ENCODE assay signal across 17 cellular contexts in the genomic region with DNA sequence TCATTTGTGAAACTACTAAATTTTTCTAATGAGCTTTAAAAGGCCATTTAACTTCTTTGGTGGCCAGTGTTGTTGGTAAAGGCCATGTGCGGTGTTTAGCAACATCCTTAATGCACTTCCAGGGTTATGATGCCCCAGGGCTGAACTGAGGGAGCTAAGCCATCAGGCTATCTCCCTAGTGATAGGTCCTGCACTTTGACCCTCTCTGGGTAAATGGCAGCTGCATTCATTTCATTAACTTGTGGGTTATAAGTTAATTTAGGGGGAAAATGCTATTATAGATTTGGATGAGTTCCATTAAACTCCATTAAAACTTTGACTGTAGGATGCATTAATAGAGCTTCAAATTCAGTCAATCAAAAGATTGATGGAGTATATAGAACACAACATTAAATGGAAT.
A peak's percentile ranks its signal among the peaks of the same experiment; 100 is the strongest.
DNase-seq lines count a peak whose midpoint lies in the region; ATAC-seq and TF ChIP-seq lines count a peak whose summit lies in the region.
"Had no signal": no experiment of that assay in that cellular context is flagged by ENCODE, and none has a peak within 500 bp of the region (broad histone marks: within the 10 kb centered on the region; RNA-seq: fewer than 3 reads in every experiment).

No MANE protein-coding gene starts in this region.

- DNase-seq in BE2C (peak; percentile 93), SK-N-DZ (ENCODE audit: low spot score) (peak; percentile 84), left kidney (ENCODE audit: low read depth, low spot score) (peak; percentile 28), H7 (no peak), foreskin keratinocyte (no peak)
- DNase-seq: 8988T; ACHN; Caco-2; Calu3; CD4-positive, alpha-beta T cell; CD8-positive, alpha-beta T cell; DMS79 treated with DMSO at 0.1 percent for 48 hours; GF-D8 had no signal

- H3K27ac ChIP-seq in foreskin keratinocyte = no peak overlapping the region
- H3K27ac ChIP-seq: BLaER1 treated with 17β-estradiol and CSF1 and Interleukin-3, amounts not matched to agents 10 nM and 100 nM; C4-2B had no signal

- ATAC-seq in SK-N-SH treated with all-trans-retinoic acid at 6 μM for 48 hours (no peak), foreskin keratinocyte (no peak), GM19397 (IDR thresholded peaks at IDR 0.05; ENCODE audit: unreplicated experiment) (no peak)
- ATAC-seq: CD8-positive, alpha-beta T cell had no signal

- H3K9me3 ChIP-seq in BE2C = no peaks in the 10 kb centered on the region; the same call in 1 of the 2 replicates
- H3K9me3 ChIP-seq: Caco-2 had no signal

- peaks cover 24% of the 10 kb centered on the region for H3K4me1 ChIP-seq in BE2C
- no peaks in the 10 kb centered on the region for H3K4me1 ChIP-seq in foreskin keratinocyte
- H3K4me1 ChIP-seq: Caco-2 had no signal

- TF ChIP-seq CTCF in BE2C (IDR thresholded peaks at IDR 0.05; ENCODE audit: low read depth, low read length) = no peak
- TF ChIP-seq CTCF in foreskin keratinocyte (conservative IDR thresholded peaks at IDR 0.05) = no peak

- no peaks in the 10 kb centered on the region for H3K27me3 ChIP-seq in BE2C
- H3K27me3 ChIP-seq in H7 (ENCODE audit: control insufficient read depth, insufficient read depth, low read length) = no peaks in the 10 kb centered on the region
- H3K27me3 ChIP-seq in foreskin keratinocyte = no peaks in the 10 kb centered on the region
- H3K27me3 ChIP-seq: BLaER1 treated with 17β-estradiol and CSF1 and Interleukin-3, amounts not matched to agents 10 nM and 100 nM had no signal

- H3K36me3 ChIP-seq in BE2C (no peaks in the 10 kb centered on the region), H7 (replicated peaks; ENCODE audit: control insufficient read depth, insufficient read depth, low read length) (no peaks in the 10 kb centered on the region)

- no peak overlapping the region for H3K4me3 ChIP-seq in BE2C (ENCODE audit: low read depth, low read length)
- no peak overlapping the region for H3K4me3 ChIP-seq in H7 (ENCODE audit: insufficient read depth, low read depth, low read length)
- H3K4me3 ChIP-seq: BLaER1 treated with 17β-estradiol and CSF1 and Interleukin-3, amounts not matched to agents 10 nM and 100 nM had no signal

TF ChIP-seq in SK-N-SH treated with all-trans-retinoic acid at 6 μM for 48 hours, 23 proteins besides CTCF, POLR2A, EP300 and RAD21:
- TF ChIP-seq ARNTL (CRISPR knock-in tag; IDR thresholded peaks at IDR 0.05; ENCODE audit: borderline replicate concordance, low read depth) (no peak), TCF4 (CRISPR knock-in tag; IDR thresholded peaks at IDR 0.05; ENCODE audit: borderline replicate concordance) (peak; percentile 56), ISL1 (CRISPR knock-in tag; IDR thresholded peaks at IDR 0.05) (0 out of 2 replicates have a peak, but pooled peaks have one; percentile 19)
- TF ChIP-seq, protein P1, sequence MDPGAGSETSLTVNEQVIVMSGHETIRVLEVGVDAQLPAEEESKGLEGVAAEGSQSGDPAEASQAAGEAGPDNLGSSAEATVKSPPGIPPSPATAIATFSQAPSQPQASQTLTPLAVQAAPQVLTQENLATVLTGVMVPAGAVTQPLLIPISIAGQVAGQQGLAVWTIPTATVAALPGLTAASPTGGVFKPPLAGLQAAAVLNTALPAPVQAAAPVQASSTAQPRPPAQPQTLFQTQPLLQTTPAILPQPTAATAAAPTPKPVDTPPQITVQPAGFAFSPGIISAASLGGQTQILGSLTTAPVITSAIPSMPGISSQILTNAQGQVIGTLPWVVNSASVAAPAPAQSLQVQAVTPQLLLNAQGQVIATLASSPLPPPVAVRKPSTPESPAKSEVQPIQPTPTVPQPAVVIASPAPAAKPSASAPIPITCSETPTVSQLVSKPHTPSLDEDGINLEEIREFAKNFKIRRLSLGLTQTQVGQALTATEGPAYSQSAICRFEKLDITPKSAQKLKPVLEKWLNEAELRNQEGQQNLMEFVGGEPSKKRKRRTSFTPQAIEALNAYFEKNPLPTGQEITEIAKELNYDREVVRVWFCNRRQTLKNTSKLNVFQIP (CRISPR knock-in tag; IDR thresholded peaks at IDR 0.05; ENCODE audit: borderline replicate concordance, low read depth) = no peak
- TF ChIP-seq, protein P2, sequence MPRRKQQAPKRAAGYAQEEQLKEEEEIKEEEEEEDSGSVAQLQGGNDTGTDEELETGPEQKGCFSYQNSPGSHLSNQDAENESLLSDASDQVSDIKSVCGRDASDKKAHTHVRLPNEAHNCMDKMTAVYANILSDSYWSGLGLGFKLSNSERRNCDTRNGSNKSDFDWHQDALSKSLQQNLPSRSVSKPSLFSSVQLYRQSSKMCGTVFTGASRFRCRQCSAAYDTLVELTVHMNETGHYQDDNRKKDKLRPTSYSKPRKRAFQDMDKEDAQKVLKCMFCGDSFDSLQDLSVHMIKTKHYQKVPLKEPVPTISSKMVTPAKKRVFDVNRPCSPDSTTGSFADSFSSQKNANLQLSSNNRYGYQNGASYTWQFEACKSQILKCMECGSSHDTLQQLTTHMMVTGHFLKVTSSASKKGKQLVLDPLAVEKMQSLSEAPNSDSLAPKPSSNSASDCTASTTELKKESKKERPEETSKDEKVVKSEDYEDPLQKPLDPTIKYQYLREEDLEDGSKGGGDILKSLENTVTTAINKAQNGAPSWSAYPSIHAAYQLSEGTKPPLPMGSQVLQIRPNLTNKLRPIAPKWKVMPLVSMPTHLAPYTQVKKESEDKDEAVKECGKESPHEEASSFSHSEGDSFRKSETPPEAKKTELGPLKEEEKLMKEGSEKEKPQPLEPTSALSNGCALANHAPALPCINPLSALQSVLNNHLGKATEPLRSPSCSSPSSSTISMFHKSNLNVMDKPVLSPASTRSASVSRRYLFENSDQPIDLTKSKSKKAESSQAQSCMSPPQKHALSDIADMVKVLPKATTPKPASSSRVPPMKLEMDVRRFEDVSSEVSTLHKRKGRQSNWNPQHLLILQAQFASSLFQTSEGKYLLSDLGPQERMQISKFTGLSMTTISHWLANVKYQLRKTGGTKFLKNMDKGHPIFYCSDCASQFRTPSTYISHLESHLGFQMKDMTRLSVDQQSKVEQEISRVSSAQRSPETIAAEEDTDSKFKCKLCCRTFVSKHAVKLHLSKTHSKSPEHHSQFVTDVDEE (CRISPR knock-in tag; IDR thresholded peaks at IDR 0.05) = peak; percentile 69; the same call in 1 of the 2 replicates
TF ChIP-seq in SK-N-SH treated with all-trans-retinoic acid at 6 μM for 48 hours: peak in this region for 3.

Comparison
In these comparisons a context has a peak if more than half of its experiments do, and no peak if none do; other contexts are left out.
1. DNase-seq: peak in BE2C (single experiment), SK-N-DZ (single experiment) and left kidney (single experiment); none in H7 (single experiment) and foreskin keratinocyte (0 of 2).